Comparison of ENCODE assay signal across 22 cellular contexts in the genomic region with DNA sequence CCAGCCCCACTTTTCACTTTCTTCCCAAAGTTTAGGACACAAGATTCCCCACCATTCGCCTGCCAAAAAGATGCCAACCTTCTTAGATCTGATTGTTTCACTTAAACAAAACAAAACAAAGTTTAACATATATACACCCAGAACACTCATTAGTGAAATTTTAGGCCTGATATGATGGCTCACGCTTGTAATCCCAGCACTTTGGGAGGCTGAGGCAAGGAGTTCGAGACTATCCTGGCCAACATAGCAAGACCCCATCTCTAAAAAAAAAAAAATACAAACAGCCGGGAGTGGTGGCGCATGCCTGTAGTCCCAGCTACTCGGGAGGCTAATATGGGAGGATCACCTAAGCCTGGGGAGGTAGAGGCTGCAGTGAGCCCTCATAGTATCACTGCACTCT. TPM values are rescaled to one million over a fixed set of nuclear protein-coding genes. Genes with fewer than 3 reads are reported as not detected.
DNase-seq lines count a peak whose midpoint lies in the region; ATAC-seq and TF ChIP-seq lines count a peak whose summit lies in the region.
"Had no signal": no experiment of that assay in that cellular context is flagged by ENCODE, and none has a peak within 500 bp of the region (broad histone marks: within the 10 kb centered on the region; RNA-seq: fewer than 3 reads in every experiment).

No MANE protein-coding gene starts in this region.

- H4K5ac ChIP-seq in H9 (ENCODE audit: insufficient read length, low read depth, low read length): no peak overlapping the region

- H3K9me3 ChIP-seq in H9 (ENCODE audit: control insufficient read depth, low read depth, low read length): no peaks in the 10 kb centered on the region
- H3K9me3 ChIP-seq in endodermal cell (ENCODE audit: control insufficient read depth, low read length): no peaks in the 10 kb centered on the region
- H3K9me3 ChIP-seq in neural progenitor cell (ENCODE audit: low read depth): no peaks in the 10 kb centered on the region
- no peaks in the 10 kb centered on the region for H3K9me3 ChIP-seq in mammary epithelial cell (replicated peaks; ENCODE audit: insufficient read depth, low read length)
- H3K9me3 ChIP-seq: Caco-2 had no signal

- H3K27ac Mint-ChIP-seq in H9: peak overlapping the region in 2 of 3 experiments; percentile 84 to 91; a peak in 3 of 7 replicates
- H3K27ac Mint-ChIP-seq in IgD-negative memory B cell: peak overlapping the region in 2 of 3 donors; percentile 14 to 83
- H3K27ac Mint-ChIP-seq in endodermal cell: no peak overlapping the region
- peak overlapping the region; percentile 86 for H3K27ac Mint-ChIP-seq in neural progenitor cell
- no peak overlapping the region for H3K27ac Mint-ChIP-seq in activated CD8-positive, alpha-beta memory T cell treated with anti-CD3 and anti-CD28 coated beads, Interleukin-2, amount 10 ng/mL, durations not matched to agents 7 days and 5 days

- H3K27me3 Mint-ChIP-seq in H9 (ENCODE audit: low read depth): no peaks in the 10 kb centered on the region
- no peaks in the 10 kb centered on the region for H3K27me3 Mint-ChIP-seq in IgD-negative memory B cell
- H3K27me3 Mint-ChIP-seq in endodermal cell (ENCODE audit: insufficient read depth): peaks cover 2% of the 10 kb centered on the region
- peaks cover 12% of the 10 kb centered on the region for H3K27me3 Mint-ChIP-seq in neural progenitor cell (ENCODE audit: insufficient read depth, low read depth)
- no peaks in the 10 kb centered on the region for H3K27me3 Mint-ChIP-seq in activated CD8-positive, alpha-beta memory T cell treated with anti-CD3 and anti-CD28 coated beads, Interleukin-2, amount 10 ng/mL, durations not matched to agents 7 days and 5 days
- H3K27me3 Mint-ChIP-seq: CD4-positive, alpha-beta T cell had no signal

- H3K4me3 Mint-ChIP-seq in H9 (no peak overlapping the region), IgD-negative memory B cell (peak overlapping the region in 1 of 4 donors; percentile 74), endodermal cell (no peak overlapping the region), neural progenitor cell (peak overlapping the region; percentile 78)
- no peak overlapping the region for H3K4me3 Mint-ChIP-seq in activated CD8-positive, alpha-beta memory T cell treated with anti-CD3 and anti-CD28 coated beads, Interleukin-2, amount 10 ng/mL, durations not matched to agents 7 days and 5 days
- H3K4me3 Mint-ChIP-seq: CD4-positive, alpha-beta T cell had no signal

- H3K4me2 ChIP-seq in H9 (ENCODE audit: insufficient read depth, insufficient read length, low read length): no peak overlapping the region
- H3K4me2 ChIP-seq in neural progenitor cell: peak overlapping the region; percentile 66
- no peak overlapping the region for H3K4me2 ChIP-seq in mammary epithelial cell (ENCODE audit: insufficient read depth, low read depth, low read length)

- H3T11ph ChIP-seq in H9 (ENCODE audit: low read length): no peak overlapping the region

- TF ChIP-seq CTCF in H9 (conservative IDR thresholded peaks at IDR 0.05) (no peak), endodermal cell (conservative IDR thresholded peaks at IDR 0.05) (no peak), neural progenitor cell (IDR thresholded peaks at IDR 0.05) (no peak), mammary epithelial cell (conservative IDR thresholded peaks at IDR 0.05 in 1 of 2, IDR thresholded peaks at IDR 0.05 in 1 of 2; ENCODE audit: extremely low read depth in 1 of 2, insufficient read depth in 1 of 2, low read depth in 1 of 2, low read length in 2 of 2) (no peak)

- H3K27ac ChIP-seq in H9 (ENCODE audit: insufficient read length, low read depth, low read length): no peak overlapping the region
- peak overlapping the region; percentile 100 for H3K27ac ChIP-seq in endodermal cell (ENCODE audit: low read depth, low read length)
- H3K27ac ChIP-seq in neural progenitor cell: no peak overlapping the region
- no peak overlapping the region for H3K27ac ChIP-seq in mammary epithelial cell (ENCODE audit: insufficient read depth, low read depth, low read length)

- H2BK20ac ChIP-seq in H9 (ENCODE audit: low read depth, low read length, poor library complexity, severe bottlenecking): no peak overlapping the region

- H3K79me2 ChIP-seq in H9 (ENCODE audit: insufficient read depth, low read length) (no peaks in the 10 kb centered on the region), neural progenitor cell (ENCODE audit: low read depth) (no peaks in the 10 kb centered on the region), mammary epithelial cell (ENCODE audit: insufficient read depth, low read length) (no peaks in the 10 kb centered on the region)

- H3K4me1 Mint-ChIP-seq in H9 (peaks cover 41 to 43% of the 10 kb centered on the region in 2 experiments), IgD-negative memory B cell (peaks cover 4 to 6% (median 5%) of the 10 kb centered on the region in 3 donors), endodermal cell (peaks cover 11% of the 10 kb centered on the region), neural progenitor cell (peaks cover 46% of the 10 kb centered on the region)
- peaks cover 13% of the 10 kb centered on the region for H3K4me1 Mint-ChIP-seq in activated CD8-positive, alpha-beta memory T cell treated with anti-CD3 and anti-CD28 coated beads, Interleukin-2, amount 10 ng/mL, durations not matched to agents 7 days and 5 days

- H2BK15ac ChIP-seq in H9 (ENCODE audit: low read depth, low read length): no peak overlapping the region

- H3K4me3 ChIP-seq in endodermal cell (ENCODE audit: low read length) (no peak overlapping the region), neural progenitor cell (no peak overlapping the region), mammary epithelial cell (replicated peaks in 1 of 3; ENCODE audit: insufficient read depth in 1 of 3, low read depth in 2 of 3, low read length in 3 of 3) (no peak overlapping the region)
- H3K4me3 ChIP-seq: GM12878 had no signal

- no peak overlapping the region for H2BK5ac ChIP-seq in H9 (ENCODE audit: insufficient read length, low read length)

- no CpG with 5 or more reads among the region's 6 CpGs for WGBS in H9 (ENCODE audit: extremely low coverage, insufficient read length, low lambda C conversion rate)
- WGBS in endodermal cell (ENCODE audit: insufficient coverage in 1 of 2, insufficient read length in 1 of 2), 2 experiments: 87 to 92% methylated on average over 3 to 6 of the region's 6 CpGs
- WGBS in mammary epithelial cell (ENCODE audit: low coverage, missing lambda C conversion rate): 87% methylated on average over 6 of the region's 6 CpGs

- DNase-seq in H9 (no peak), endodermal cell (no peak), neural progenitor cell (ENCODE audit: low spot score) (no peak), mammary epithelial cell (no peak)
- DNase-seq in activated CD8-positive, alpha-beta memory T cell treated with anti-CD3 and anti-CD28 coated beads, Interleukin-2, amount 10 ng/mL, durations not matched to agents 7 days and 5 days: no peak
- DNase-seq: Caco-2; CD4-positive, alpha-beta T cell; DMS 273 treated with DMSO at 0.1 percent for 48 hours; DMS79 treated with DMSO at 0.1 percent for 48 hours; HCEC 1CT; Kasumi-1; NCI-H1694; NCI-H2171 treated with DMSO at 0.1 percent for 48 hours; NCI-H446; NCI-H526; Right ventricle myocardium superior had no signal

- H3K9me3 Mint-ChIP-seq in H9 (no peaks in the 10 kb centered on the region; a peak in 2 of 5 replicates), IgD-negative memory B cell (no peaks in the 10 kb centered on the region), endodermal cell (no peaks in the 10 kb centered on the region), neural progenitor cell (no peaks in the 10 kb centered on the region)
- no peaks in the 10 kb centered on the region for H3K9me3 Mint-ChIP-seq in activated CD8-positive, alpha-beta memory T cell treated with anti-CD3 and anti-CD28 coated beads, Interleukin-2, amount 10 ng/mL, durations not matched to agents 7 days and 5 days (ENCODE audit: low read depth)
- H3K9me3 Mint-ChIP-seq: CD4-positive, alpha-beta T cell had no signal

- H3K9ac ChIP-seq in H9 (ENCODE audit: extremely low read depth, insufficient read length, low read length) (no peak overlapping the region), endodermal cell (ENCODE audit: extremely low read depth, low read length, poor library complexity, severe bottlenecking) (no peak overlapping the region), neural progenitor cell (no peak overlapping the region), mammary epithelial cell (ENCODE audit: insufficient read depth, low read length) (no peak overlapping the region)

- no peak overlapping the region for H3K14ac ChIP-seq in H9 (ENCODE audit: insufficient read depth, low read length)

- H3K27me3 ChIP-seq in H9 (ENCODE audit: insufficient read depth, low read length) (no peaks in the 10 kb centered on the region), endodermal cell (ENCODE audit: control insufficient read depth, insufficient read depth, low read length, poor library complexity, severe bottlenecking) (no peaks in the 10 kb centered on the region), neural progenitor cell (peaks cover 19% of the 10 kb centered on the region), mammary epithelial cell (ENCODE audit: insufficient read depth, low read length) (no peaks in the 10 kb centered on the region)

- no peak for ATAC-seq in GM18502 (IDR thresholded peaks at IDR 0.05; ENCODE audit: poor library complexity, unreplicated experiment)
- no peak for ATAC-seq in activated CD8-positive, alpha-beta memory T cell treated with anti-CD3 and anti-CD28 coated beads, Interleukin-2, amount 10 ng/mL, durations not matched to agents 7 days and 5 days
- ATAC-seq: GM12878 had no signal

- dilution Hi-C loops in mammary epithelial cell (cut with HindIII; ENCODE audit: low sequenced_read_pairs): no loop called here

- H2BK12ac ChIP-seq in H9 (ENCODE audit: insufficient read length, low read depth, low read length): no peak overlapping the region

- intact Hi-C loops in mammary epithelial cell (cut with micrococcal nuclease): loop anchor here (5.0 kb wide), 2 partner anchors 117 to 153 kb away; a partner anchor contains a TSS

- H3K4ac ChIP-seq in H9 (ENCODE audit: low read depth, low read length): no peak overlapping the region; the same call in 1 of the 2 replicates

- H3K79me1 ChIP-seq in H9 (ENCODE audit: insufficient read depth, low read depth, low read length, poor library complexity, severe bottlenecking): no peaks in the 10 kb centered on the region

- H3K4me1 ChIP-seq in H9 (ENCODE audit: insufficient read depth, low read length) (peaks cover 2% of the 10 kb centered on the region), endodermal cell (ENCODE audit: control insufficient read depth, insufficient read depth, low read length) (no peaks in the 10 kb centered on the region), neural progenitor cell (peaks cover 24% of the 10 kb centered on the region), mammary epithelial cell (ENCODE audit: insufficient read depth, low read length) (peaks cover 28% of the 10 kb centered on the region)
- H3K4me1 ChIP-seq: Caco-2 had no signal

- peaks cover 7% of the 10 kb centered on the region for H3K23me2 ChIP-seq in H9 (ENCODE audit: insufficient read length, low read depth, low read length, poor library complexity, severe bottlenecking)

- no peak overlapping the region for H4K8ac ChIP-seq in H9 (replicated peaks; ENCODE audit: insufficient read length, low read depth, low read length)

- no peaks in the 10 kb centered on the region for H3K36me3 ChIP-seq in endodermal cell (ENCODE audit: control insufficient read depth, insufficient read depth, low read length)
- no peaks in the 10 kb centered on the region for H3K36me3 ChIP-seq in neural progenitor cell
- no peaks in the 10 kb centered on the region for H3K36me3 ChIP-seq in mammary epithelial cell (ENCODE audit: insufficient read depth, low read length)

- no peaks in the 10 kb centered on the region for H4K20me1 ChIP-seq in H9 (ENCODE audit: control insufficient read depth, insufficient read depth, insufficient read length)
- peaks cover 18% of the 10 kb centered on the region for H4K20me1 ChIP-seq in neural progenitor cell (ENCODE audit: low read depth)
- H4K20me1 ChIP-seq in mammary epithelial cell (ENCODE audit: insufficient read depth, low read length): no peaks in the 10 kb centered on the region

- BruUV-seq in mammary epithelial cell (replicated peaks; lab: Mats Ljungman, UMichigan): no TSS peak

- H3F3A ChIP-seq in neural progenitor cell (ENCODE audit: low read depth): peaks cover 52% of the 10 kb centered on the region

- no peak overlapping the region for H4K91ac ChIP-seq in H9 (ENCODE audit: insufficient read length, low read depth, low read length)

- CTCF ChIA-PET in activated CD8-positive, alpha-beta memory T cell treated with anti-CD3 and anti-CD28 coated beads, Interleukin-2, amount 10 ng/mL, durations not matched to agents 7 days and 5 days (lab: Charles Lee): interaction anchor here (0.7 to 1.8 kb wide), 2 partner anchors 43 to 48 kb away, joined by 3 to 7 read pairs; no protein-coding TSS in a partner anchor
- CTCF ChIA-PET in mammary epithelial cell (lab: Charles Lee; ENCODE audit: low non-redundant PET): no interaction called here

- no peak overlapping the region for H2BK120ac ChIP-seq in H9 (ENCODE audit: low read depth, low read length, poor library complexity, severe bottlenecking)

- H3K56ac ChIP-seq in H9 (ENCODE audit: insufficient read length, low read depth, low read length): no peak overlapping the region

- no peak overlapping the region for H2AFZ ChIP-seq in H9 (ENCODE audit: low read length)
- no peak overlapping the region for H2AFZ ChIP-seq in neural progenitor cell (replicated peaks)
- H2AFZ ChIP-seq in mammary epithelial cell (ENCODE audit: low read depth, low read length): no peak overlapping the region

- no peak overlapping the region for H3K23ac ChIP-seq in H9 (ENCODE audit: insufficient read length, low read depth, low read length)

- H3K36me3 Mint-ChIP-seq in H9 (ENCODE audit: insufficient read depth in 1 of 3, low read depth in 3 of 3): peaks cover 0 to 46% (median 8%) of the 10 kb centered on the region in 3 experiments; a peak in 5 of 7 replicates
- H3K36me3 Mint-ChIP-seq in IgD-negative memory B cell: peaks cover 14% of the 10 kb centered on the region
- H3K36me3 Mint-ChIP-seq in endodermal cell (ENCODE audit: low read depth): no peaks in the 10 kb centered on the region
- no peaks in the 10 kb centered on the region for H3K36me3 Mint-ChIP-seq in neural progenitor cell
- peaks cover 13% of the 10 kb centered on the region for H3K36me3 Mint-ChIP-seq in activated CD8-positive, alpha-beta memory T cell treated with anti-CD3 and anti-CD28 coated beads, Interleukin-2, amount 10 ng/mL, durations not matched to agents 7 days and 5 days

- no peak overlapping the region for H3K18ac ChIP-seq in H9 (ENCODE audit: insufficient read length, low read depth, low read length)

- in situ Hi-C loops in mammary epithelial cell (cut with MboI; ENCODE audit: low sequenced_read_pairs in 2 of 2): loop anchor here in 1 of 2 donors (10.0 kb wide), 1 partner anchor 60 kb away; no protein-coding TSS in a partner anchor

- no peak overlapping the region for H2AK5ac ChIP-seq in H9 (ENCODE audit: insufficient read length, low read length)

RNA-seq across cellular contexts. Expression of a gene that starts 4.9 kb away (rescaled TPM):
- total RNA-seq in H9 (2021): 61.4 and 64.8 TPM in 2 replicates
- 8.4 TPM for polyA plus RNA-seq in IgD-negative memory B cell
- total RNA-seq in endodermal cell: 1 to 10 TPM; 7.7 to 9.0 TPM
- 56.3 TPM for polyA plus RNA-seq in endodermal cell (2013, experiment 1 of 2)
- polyA plus RNA-seq in endodermal cell (2013, experiment 2 of 2): 66.8 TPM
- 2.1 and 5.7 TPM in 2 replicates for total RNA-seq in neural progenitor cell (ENCODE audit: low replicate concordance)
- total RNA-seq in activated CD8-positive, alpha-beta memory T cell treated with anti-CD3 and anti-CD28 coated beads, Interleukin-2, amount 10 ng/mL, durations not matched to agents 7 days and 5 days: 10 to 100 TPM; 35.5 to 44.7 TPM
- total RNA-seq in mammary epithelial cell: 10 to 100 TPM; 16.3 to 18.7 TPM
- 4.5 TPM for polyA plus RNA-seq in mammary epithelial cell
- 7.3 TPM for polyA minus RNA-seq in mammary epithelial cell

RNA-seq across cellular contexts. Expression of a gene that starts 22.4 kb away (rescaled TPM):
- total RNA-seq in H9 (2021) (342 and 344 TPM in 2 replicates), endodermal cell (100 to 1,000 TPM; 252 to 276 TPM), neural progenitor cell (ENCODE audit: low replicate concordance) (440 and 768 TPM in 2 replicates), mammary epithelial cell (100 to 1,000 TPM; 127 to 182 TPM)
- polyA plus RNA-seq in IgD-negative memory B cell (137 TPM), mammary epithelial cell (215 TPM)
- polyA plus RNA-seq in endodermal cell (2013, experiment 1 of 2): 273 TPM
- polyA plus RNA-seq in endodermal cell (2013, experiment 2 of 2): 240 TPM
- total RNA-seq in activated CD8-positive, alpha-beta memory T cell treated with anti-CD3 and anti-CD28 coated beads, Interleukin-2, amount 10 ng/mL, durations not matched to agents 7 days and 5 days: 100 to 1,000 TPM; 209 to 236 TPM
- polyA minus RNA-seq in mammary epithelial cell: 63.3 TPM

RNA-seq across cellular contexts. Expression of a gene that starts 40.7 kb away (rescaled TPM):
- 5.7 and 7.0 TPM in 2 replicates for total RNA-seq in H9 (2021)
- polyA plus RNA-seq in IgD-negative memory B cell: not detected
- total RNA-seq in endodermal cell: 1 to 10 TPM in 1 of 2 donors, under 1 TPM in 1; 0.90 to 2.2 TPM
- 15.5 TPM for polyA plus RNA-seq in endodermal cell (2013, experiment 1 of 2)
- polyA plus RNA-seq in endodermal cell (2013, experiment 2 of 2): 18.2 TPM
- 0.19 and 2.5 TPM in 2 replicates for total RNA-seq in neural progenitor cell (ENCODE audit: low replicate concordance)
- total RNA-seq in activated CD8-positive, alpha-beta memory T cell treated with anti-CD3 and anti-CD28 coated beads, Interleukin-2, amount 10 ng/mL, durations not matched to agents 7 days and 5 days: not detected
- 10 to 100 TPM; 78.7 to 93.2 TPM for total RNA-seq in mammary epithelial cell
- 21.2 TPM for polyA plus RNA-seq in mammary epithelial cell
- polyA minus RNA-seq in mammary epithelial cell: 1.8 TPM
- total RNA-seq: CD4-positive, alpha-beta T cell; OCI-LY7 had no signal

RNA-seq across cellular contexts. Expression of a gene that starts 52.1 kb away (rescaled TPM):
- total RNA-seq in H9 (2021): 0.18 TPM in 1 of 2 replicates, not detected in the other
- polyA plus RNA-seq in IgD-negative memory B cell: 14.9 TPM
- not detected for total RNA-seq in endodermal cell
- polyA plus RNA-seq in endodermal cell (2013, experiment 1 of 2): 0.21 TPM
- 0.21 TPM for polyA plus RNA-seq in endodermal cell (2013, experiment 2 of 2)
- 0.03 TPM in 1 of 2 replicates, not detected in the other for total RNA-seq in neural progenitor cell (ENCODE audit: low replicate concordance)
- under 1 TPM in 1 of 2 experiments, not detected in 1; 0.12 TPM for total RNA-seq in activated CD8-positive, alpha-beta memory T cell treated with anti-CD3 and anti-CD28 coated beads, Interleukin-2, amount 10 ng/mL, durations not matched to agents 7 days and 5 days
- total RNA-seq in mammary epithelial cell: not detected
- polyA plus RNA-seq in mammary epithelial cell: not detected
- not detected for polyA minus RNA-seq in mammary epithelial cell
- total RNA-seq: Caco-2, MCF 10A, SK-MEL-5 had no signal

Comparison
In these comparisons a context has a peak if more than half of its experiments do, and no peak if none do; other contexts are left out.
1. H3K27ac Mint-ChIP-seq: peak in H9 (2 of 3), IgD-negative memory B cell (2 of 3) and neural progenitor cell (single experiment); none in endodermal cell (single experiment) and activated CD8-positive, alpha-beta memory T cell treated with anti-CD3 and anti-CD28 coated beads, Interleukin-2, amount 10 ng/mL, durations not matched to agents 7 days and 5 days (single experiment).